Comparison of ENCODE assay signal across 9 cellular contexts in genomic region chr1:30508175-30508448, GRCh38.
"Had no signal": no experiment of that assay in that cellular context is flagged by ENCODE, and none has a peak within 500 bp of the region (broad histone marks: within the 10 kb centered on the region; RNA-seq: fewer than 3 reads in every experiment).

No MANE protein-coding gene starts in this region.

- FAIRE-seq: H54, HTR-8/SVneo, K562 had no signal

- H2AFZ ChIP-seq: GM23248 had no signal

- H3K27ac ChIP-seq: GM23248 had no signal

- H3K4me3 ChIP-seq: GM23248, K562 had no signal

- H3K9ac ChIP-seq: GM23248 had no signal

- H3K4me3 Mint-ChIP-seq: H9 had no signal

- DNase-seq: GM23248, GOT3, H9, HCEC 1CT, IMR-90, KG1 had no signal

- H3K9me3 Mint-ChIP-seq: H9 had no signal

- H3K27ac Mint-ChIP-seq: H9 had no signal
